In genomic region chr12:6268484-6269157, GRCh38 we compare ENCODE assay signal across 24 cellular contexts. TPM values are rescaled to one million over a fixed set of nuclear protein-coding genes. Genes with fewer than 3 reads are reported as not detected.
DNase-seq lines count a peak whose midpoint lies in the region; ATAC-seq, FAIRE-seq and TF ChIP-seq lines count a peak whose summit lies in the region.
"Had no signal": no experiment of that assay in that cellular context is flagged by ENCODE, and none has a peak within 500 bp of the region (broad histone marks: within the 10 kb centered on the region; RNA-seq: fewer than 3 reads in every experiment).

No MANE protein-coding gene starts in this region.

- POLR2A ChIA-PET in CD8-positive, alpha-beta memory T cell (lab: Charles Lee), result interaction anchor here (0.6 kb wide), 1 partner anchor 22 kb away, joined by 3 read pairs; no protein-coding TSS in a partner anchor

- no peaks in the 10 kb centered on the region for H3K36me3 Mint-ChIP-seq in GM23338 (ENCODE audit: low read depth)
- H3K36me3 Mint-ChIP-seq in CD8-positive, alpha-beta memory T cell, result no peaks in the 10 kb centered on the region
- H3K36me3 Mint-ChIP-seq: mesothelial cell of epicardium, natural killer cell had no signal

- peak overlapping the region; percentile 16 for H3K18ac ChIP-seq in trophoblast cell (ENCODE audit: low read length)

- H3K9me3 ChIP-seq in adipocyte (ENCODE audit: control insufficient read depth, low read length) (no peaks in the 10 kb centered on the region), kidney (ENCODE audit: control insufficient read depth in 1 of 2, low read length in 2 of 2) (no peaks in the 10 kb centered on the region), trophoblast cell (ENCODE audit: insufficient read depth, low read depth, low read length) (no peaks in the 10 kb centered on the region), colonic mucosa (no peaks in the 10 kb centered on the region)
- no peaks in the 10 kb centered on the region for H3K9me3 ChIP-seq in CD8-positive, alpha-beta memory T cell (ENCODE audit: low read length)

- no peak overlapping the region for H3K9ac ChIP-seq in adipocyte (ENCODE audit: low read length)
- peak overlapping the region in 1 of 2 donors; percentile 37 for H3K9ac ChIP-seq in kidney (ENCODE audit: low read length in 2 of 2)
- no peak overlapping the region for H3K9ac ChIP-seq in trophoblast cell (ENCODE audit: low read length)
- no peak overlapping the region for H3K9ac ChIP-seq in colonic mucosa (ENCODE audit: low read depth in 2 of 2, low read length in 2 of 2)

- H3F3A ChIP-seq in GM23338 (replicated peaks; ENCODE audit: low read depth), result 0 out of 2 replicates have a peak, but pooled peaks cover 3% of the 10 kb centered on the region

- WGBS in trophoblast cell (ENCODE audit: extremely low coverage, insufficient coverage, insufficient read length), result no CpG with 5 or more reads among the region's 10 CpGs

- H4K8ac ChIP-seq in trophoblast cell (ENCODE audit: low read depth, low read length), result no peak overlapping the region

- peaks cover 46% of the 10 kb centered on the region for H3K4me1 Mint-ChIP-seq in GM23338
- no peaks in the 10 kb centered on the region for H3K4me1 Mint-ChIP-seq in CD8-positive, alpha-beta memory T cell
- H3K4me1 Mint-ChIP-seq: central memory CD8-positive, alpha-beta T cell; natural killer cell had no signal

- no peaks in the 10 kb centered on the region for H3K36me3 ChIP-seq in GM23338 (ENCODE audit: insufficient read depth)
- H3K36me3 ChIP-seq in adipocyte (ENCODE audit: control insufficient read depth, insufficient read depth, low read length, severe bottlenecking), result no peaks in the 10 kb centered on the region
- H3K36me3 ChIP-seq in kidney (ENCODE audit: control insufficient read depth in 1 of 2, insufficient read depth in 2 of 2, low read length in 2 of 2), result no peaks in the 10 kb centered on the region
- H3K36me3 ChIP-seq in trophoblast cell (ENCODE audit: control insufficient read depth in 1 of 2, insufficient read depth in 2 of 2, low read length in 2 of 2), result no peaks in the 10 kb centered on the region
- no peaks in the 10 kb centered on the region for H3K36me3 ChIP-seq in colonic mucosa
- H3K36me3 ChIP-seq in CD8-positive, alpha-beta memory T cell (ENCODE audit: insufficient read depth, low read length), result no peaks in the 10 kb centered on the region

- no peaks in the 10 kb centered on the region for H4K20me1 ChIP-seq in GM23338 (replicated peaks; ENCODE audit: insufficient read depth)

- peak overlapping the region; percentile 4 for H2BK120ac ChIP-seq in trophoblast cell (ENCODE audit: insufficient read depth, low read length, poor library complexity)

- no peak overlapping the region for H3K14ac ChIP-seq in trophoblast cell (ENCODE audit: low read length)

- H3K27me3 Mint-ChIP-seq in GM23338 (ENCODE audit: insufficient read depth, low read depth, poor library complexity), result peaks cover 15% of the 10 kb centered on the region
- peaks cover 0 to 16% of the 10 kb centered on the region in 2 donors for H3K27me3 Mint-ChIP-seq in CD8-positive, alpha-beta memory T cell

- H3K27ac Mint-ChIP-seq in GM23338, result peak overlapping the region; percentile 79
- H3K27ac Mint-ChIP-seq in CD8-positive, alpha-beta memory T cell, result no peak overlapping the region
- H3K27ac Mint-ChIP-seq: activated CD8-positive, alpha-beta T cell treated with anti-CD3 and anti-CD28 coated beads, Interleukin-2, amount 10 ng/mL, durations not matched to agents 7 days and 5 days; activated naive CD4-positive, alpha-beta T cell treated with anti-CD3 and anti-CD28 coated beads for 36 hours; activated T-cell treated with anti-CD3 and anti-CD28 coated beads, Interleukin-2, amount 50 U/mL, for 24 hours; mesothelial cell of epicardium; natural killer cell had no signal

- H4K12ac ChIP-seq in trophoblast cell (ENCODE audit: low read depth, low read length), result no peak overlapping the region

- intact Hi-C loops in kidney (cut with DNase I), result no loop called here
- intact Hi-C loops in colonic mucosa (cut with DNase I), result no loop called here

- no peaks in the 10 kb centered on the region for H3K27me3 ChIP-seq in GM23338 (ENCODE audit: insufficient read depth)
- H3K27me3 ChIP-seq in adipocyte (replicated peaks; ENCODE audit: control insufficient read depth, insufficient read depth, low read length), result peaks cover 8% of the 10 kb centered on the region
- no peaks in the 10 kb centered on the region for H3K27me3 ChIP-seq in trophoblast cell (ENCODE audit: insufficient read depth, low read length)
- H3K27me3 ChIP-seq in colonic mucosa, result no peaks in the 10 kb centered on the region
- H3K27me3 ChIP-seq in CD8-positive, alpha-beta memory T cell (ENCODE audit: insufficient read depth, low read length, poor library complexity, severe bottlenecking), result no peaks in the 10 kb centered on the region

- TF ChIP-seq POLR2A in GM18505 (IDR thresholded peaks at IDR 0.05; ENCODE audit: borderline replicate concordance, extremely low read depth, insufficient read depth, insufficient read length), result no peak

- peak; percentile 26 for ATAC-seq in GM23338
- no peak for ATAC-seq in GM18505 (IDR thresholded peaks at IDR 0.05; ENCODE audit: unreplicated experiment)
- ATAC-seq: activated CD8-positive, alpha-beta T cell treated with anti-CD3 and anti-CD28 coated beads, Interleukin-2, amount 10 ng/mL, durations not matched to agents 7 days and 5 days; natural killer cell had no signal

- no peak overlapping the region for H2BK5ac ChIP-seq in trophoblast cell (ENCODE audit: low read depth, low read length, poor library complexity)

- DNase-seq in GM23338 (ENCODE audit: low spot score) (peak; percentile 20), adipocyte (ENCODE audit: low read depth) (peak; percentile 51), kidney (peak; percentile 75), trophoblast cell (peak in 1 of 2 donors; percentile 38), colonic mucosa (no peak)
- DNase-seq in CD8-positive, alpha-beta memory T cell, result no peak
- DNase-seq in activated CD8-positive, alpha-beta memory T cell treated with anti-CD3 and anti-CD28 coated beads, Interleukin-2, amount 50 U/mL, for 48 hours, result no peak
- DNase-seq: activated CD8-positive, alpha-beta T cell treated with anti-CD3 and anti-CD28 coated beads, Interleukin-2, amount 10 ng/mL, durations not matched to agents 7 days and 5 days; activated naive CD4-positive, alpha-beta T cell treated with anti-CD3 and anti-CD28 coated beads for 36 hours; activated T-cell treated with anti-CD3 and anti-CD28 coated beads, Interleukin-2, amount 50 U/mL, for 24 hours; DMS 273 treated with DMSO at 0.1 percent for 48 hours; erythroblast; MM.1S; natural killer cell; NCI-H1694; NCI-H2227 treated with DMSO at 0.1 percent for 48 hours; NCI-H774; SHP77; SW 1271 had no signal

- FAIRE-seq in kidney (lab: Jason Lieb, UNC), result no peak

- H3K27ac ChIP-seq in GM23338 (ENCODE audit: low read depth), result no peak overlapping the region
- H3K27ac ChIP-seq in kidney (ENCODE audit: low read depth in 2 of 2, low read length in 2 of 2), result peak overlapping the region; percentile 73 to 81
- no peak overlapping the region for H3K27ac ChIP-seq in trophoblast cell (ENCODE audit: low read depth, low read length)
- no peak overlapping the region for H3K27ac ChIP-seq in colonic mucosa
- no peak overlapping the region for H3K27ac ChIP-seq in CD8-positive, alpha-beta memory T cell (ENCODE audit: low read depth, low read length)
- H3K27ac ChIP-seq: HL-60 had no signal

- H3K79me2 ChIP-seq in GM23338 (replicated peaks; ENCODE audit: insufficient read depth) (no peaks in the 10 kb centered on the region), trophoblast cell (ENCODE audit: control insufficient read depth, insufficient read depth, low read length, poor library complexity) (peaks cover 5% of the 10 kb centered on the region)

- peaks cover 18% of the 10 kb centered on the region for H3K79me1 ChIP-seq in trophoblast cell (ENCODE audit: low read length)

- peak overlapping the region; percentile 21 for H4K91ac ChIP-seq in trophoblast cell (ENCODE audit: low read depth, low read length)

- no peak overlapping the region for H3K23ac ChIP-seq in trophoblast cell (ENCODE audit: low read length)

- H2AK5ac ChIP-seq in trophoblast cell (ENCODE audit: low read length), result peak overlapping the region; percentile 73

- peaks cover 43% of the 10 kb centered on the region for H3K4me1 ChIP-seq in GM23338 (ENCODE audit: insufficient read depth)
- peaks cover 1% of the 10 kb centered on the region for H3K4me1 ChIP-seq in adipocyte (ENCODE audit: control insufficient read depth, insufficient read depth, low read length)
- peaks cover 31% of the 10 kb centered on the region in 2 donors for H3K4me1 ChIP-seq in kidney (ENCODE audit: control insufficient read depth in 1 of 2, insufficient read depth in 1 of 2, low read depth in 1 of 2, low read length in 2 of 2)
- H3K4me1 ChIP-seq in trophoblast cell (ENCODE audit: control insufficient read depth in 1 of 2, insufficient read depth in 2 of 2, low read length in 2 of 2), result peaks cover 19 to 26% of the 10 kb centered on the region in 2 experiments
- H3K4me1 ChIP-seq in colonic mucosa, result peaks cover 8% of the 10 kb centered on the region
- H3K4me1 ChIP-seq in CD8-positive, alpha-beta memory T cell (ENCODE audit: insufficient read depth, low read length), result no peaks in the 10 kb centered on the region

- peak overlapping the region; percentile 92 for H2BK12ac ChIP-seq in trophoblast cell (ENCODE audit: low read length)

- no peak overlapping the region for H3K4me3 Mint-ChIP-seq in GM23338
- H3K4me3 Mint-ChIP-seq in CD8-positive, alpha-beta memory T cell, result no peak overlapping the region
- H3K4me3 Mint-ChIP-seq: activated CD8-positive, alpha-beta T cell treated with anti-CD3 and anti-CD28 coated beads, Interleukin-2, amount 10 ng/mL, durations not matched to agents 7 days and 5 days; activated naive CD4-positive, alpha-beta T cell treated with anti-CD3 and anti-CD28 coated beads for 36 hours; activated T-cell treated with anti-CD3 and anti-CD28 coated beads, Interleukin-2, amount 50 U/mL, for 24 hours; central memory CD8-positive, alpha-beta T cell; mesothelial cell of epicardium; natural killer cell had no signal

- H3K4me3 ChIP-seq in GM23338 (no peak overlapping the region; the same call in 1 of the 2 replicates), adipocyte (ENCODE audit: low read length) (no peak overlapping the region), kidney (ENCODE audit: low read length in 2 of 2) (no peak overlapping the region), trophoblast cell (ENCODE audit: low read depth, low read length) (no peak overlapping the region), colonic mucosa (no peak overlapping the region)
- no peak overlapping the region for H3K4me3 ChIP-seq in CD8-positive, alpha-beta memory T cell (ENCODE audit: low read length)

- no peak for TF ChIP-seq CTCF in GM23338 (conservative IDR thresholded peaks at IDR 0.05; ENCODE audit: low read depth in 2 of 2)
- TF ChIP-seq CTCF in kidney (IDR thresholded peaks at IDR 0.05; ENCODE audit: borderline replicate concordance, extremely low read depth, insufficient read depth), result no peak
- no peak for TF ChIP-seq CTCF in colonic mucosa (IDR thresholded peaks at IDR 0.05)

- H3K4ac ChIP-seq in trophoblast cell (ENCODE audit: low read depth, low read length), result no peak overlapping the region

- peak overlapping the region; percentile 34 for H3K4me2 ChIP-seq in GM23338
- H3K4me2 ChIP-seq in trophoblast cell (ENCODE audit: low read length), result no peak overlapping the region

- CTCF ChIA-PET in CD8-positive, alpha-beta memory T cell (lab: Charles Lee), result interaction anchor here (1.4 to 1.8 kb wide), 2 partner anchors 11 to 16 kb away, joined by 5 to 7 read pairs; no protein-coding TSS in a partner anchor

- H2AFZ ChIP-seq in GM23338 (peak overlapping the region; percentile 90), trophoblast cell (ENCODE audit: insufficient read depth, low read length, poor library complexity) (no peak overlapping the region)

- H3K9me3 Mint-ChIP-seq in GM23338, result no peaks in the 10 kb centered on the region; the same call in 2 of the 3 replicates
- no peaks in the 10 kb centered on the region for H3K9me3 Mint-ChIP-seq in CD8-positive, alpha-beta memory T cell
- H3K9me3 Mint-ChIP-seq: activated naive CD4-positive, alpha-beta T cell treated with anti-CD3 and anti-CD28 coated beads for 36 hours; activated T-cell treated with anti-CD3 and anti-CD28 coated beads, Interleukin-2, amount 50 U/mL, for 24 hours; central memory CD8-positive, alpha-beta T cell; mesothelial cell of epicardium; natural killer cell had no signal

- H3K9me2 ChIP-seq in GM23338 (ENCODE audit: insufficient read depth), result no peaks in the 10 kb centered on the region

RNA-seq across cellular contexts. Expression of gene PLEKHG6, which starts 41.9 kb away (rescaled TPM):
- 21.3 and 174 TPM in 2 replicates for total RNA-seq in GM23338 (2014; rRNA removed; shearing (Covaris generic))
- polyA plus RNA-seq in GM23338 (2016; fragmentation: Nextera tagmentation; extraction: Ambion mirVana), result 15.7 and 18.0 TPM in 2 replicates
- total RNA-seq in kidney, result 2.5 TPM
- polyA plus RNA-seq in kidney (ENCODE audit: insufficient read depth, low read depth, low replicate concordance), result 2.9 TPM
- polyA plus RNA-seq in trophoblast cell (2013), result 17.4 and 20.1 TPM in 2 replicates
- 100 to 1,000 TPM; 107 to 123 TPM for total RNA-seq in colonic mucosa
- total RNA-seq in CD8-positive, alpha-beta memory T cell, result not detected
- 0.72 TPM for polyA plus RNA-seq in CD8-positive, alpha-beta memory T cell
- total RNA-seq: activated naive CD4-positive, alpha-beta T cell treated with anti-CD3 and anti-CD28 coated beads for 36 hours; glomerular endothelial cell; natural killer cell had no signal

Comparison
In these comparisons a context has a peak if more than half of its experiments do, and no peak if none do; other contexts are left out.
1. DNase-seq: peak in GM23338 (single experiment), adipocyte (single experiment) and kidney (single experiment); none in colonic mucosa (single experiment), CD8-positive, alpha-beta memory T cell (0 of 5) and activated CD8-positive, alpha-beta memory T cell treated with anti-CD3 and anti-CD28 coated beads, Interleukin-2, amount 50 U/mL, for 48 hours (single experiment).
2. H3K27ac ChIP-seq: peak in kidney (2 of 2); none in GM23338 (single experiment), trophoblast cell (single experiment), colonic mucosa (single experiment) and CD8-positive, alpha-beta memory T cell (single experiment).